ENCODE assay signal across 28 cellular contexts in genomic region chr20:19659468-19659867, GRCh38.
DNase-seq lines count a peak whose midpoint lies in the region; ATAC-seq, FAIRE-seq and TF ChIP-seq lines count a peak whose summit lies in the region.
"Had no signal": no experiment of that assay in that cellular context is flagged by ENCODE, and none has a peak within 500 bp of the region (broad histone marks: within the 10 kb centered on the region; RNA-seq: fewer than 3 reads in every experiment).

No MANE protein-coding gene starts in this region.

- no peaks in the 10 kb centered on the region for H3K36me3 ChIP-seq in OCI-LY3 (replicated peaks; ENCODE audit: low read depth, low read length)
- no peaks in the 10 kb centered on the region for H3K36me3 ChIP-seq in right atrium auricular region
- H3K36me3 ChIP-seq: adrenal gland, lower lobe of right lung, SJSA1, upper lobe of left lung had no signal

- H3K27ac Mint-ChIP-seq in memory B cell = peak overlapping the region; percentile 54

- H2AFZ ChIP-seq in OCI-LY3 (ENCODE audit: low read depth, low read length) = no peak overlapping the region

- no peak for TF ChIP-seq CTCF in OCI-LY3 (IDR thresholded peaks at IDR 0.05; ENCODE audit: low read depth, low read length)
- TF ChIP-seq CTCF in right atrium auricular region (IDR thresholded peaks at IDR 0.05) = no peak

- H3K9me3 ChIP-seq in OCI-LY3 (ENCODE audit: insufficient read depth, low read length) = no peaks in the 10 kb centered on the region
- no peaks in the 10 kb centered on the region for H3K9me3 ChIP-seq in right atrium auricular region
- H3K9me3 ChIP-seq: adrenal gland, lower lobe of right lung, SJSA1, upper lobe of left lung had no signal

- H3K4me3 Mint-ChIP-seq in memory B cell = no peak overlapping the region

- DNase-seq in memory B cell (ENCODE audit: low spot score in 2 of 2) = no peak
- DNase-seq in GM12891 (ENCODE audit: insufficient read length, low spot score) = no peak
- DNase-seq in right atrium auricular region (ENCODE audit: low spot score) = no peak
- DNase-seq: activated CD8-positive, alpha-beta memory T cell treated with anti-CD3 and anti-CD28 coated beads, Interleukin-2, amount 50 U/mL, for 4 hours; activated gamma-delta T cell; DMS153; dorsolateral prefrontal cortex; foreskin fibroblast; GF-D8; hippocampal formation; IMR-90; lower lobe of right lung; NCI-H1436 treated with DMSO at 0.1 percent for 48 hours; NCI-H2171; retina; T-helper 2 cell; upper lobe of left lung had no signal

- H3K4me1 Mint-ChIP-seq in memory B cell = peaks cover 20% of the 10 kb centered on the region

- peaks cover 46% of the 10 kb centered on the region for H3K4me1 ChIP-seq in OCI-LY3 (ENCODE audit: low read length)
- peaks cover 0 to 5% of the 10 kb centered on the region in 2 donors for H3K4me1 ChIP-seq in right atrium auricular region
- H3K4me1 ChIP-seq: adrenal gland, lower lobe of right lung, SJSA1 had no signal

- TF ChIP-seq POLR2A in GM12891 (IDR thresholded peaks at IDR 0.05; ENCODE audit: low read depth, low read length) = no peak

- no peaks in the 10 kb centered on the region for H3K36me3 Mint-ChIP-seq in memory B cell

- peaks cover 19% of the 10 kb centered on the region for H3K27me3 Mint-ChIP-seq in memory B cell

- ATAC-seq in GM18868 (IDR thresholded peaks at IDR 0.05; ENCODE audit: unreplicated experiment) (peak; percentile 57), HG02610 (IDR thresholded peaks at IDR 0.05; ENCODE audit: unreplicated experiment) (peak; percentile 53), memory B cell (ENCODE audit: low read depth) (peak; percentile 28), GM18520 (IDR thresholded peaks at IDR 0.05; ENCODE audit: unreplicated experiment) (no peak), HG03039 (IDR thresholded peaks at IDR 0.05; ENCODE audit: unreplicated experiment) (no peak)
- ATAC-seq: lower lobe of right lung had no signal

- H3K9me3 Mint-ChIP-seq in memory B cell = no peaks in the 10 kb centered on the region

- peak overlapping the region; percentile 81 for H3K27ac ChIP-seq in OCI-LY3 (ENCODE audit: low read length)
- H3K27ac ChIP-seq in right atrium auricular region = no peak overlapping the region
- H3K27ac ChIP-seq: adrenal gland, dorsolateral prefrontal cortex, epithelial cell of prostate, HL-60, lower lobe of right lung, SJSA1, upper lobe of left lung, VCaP had no signal

- H3K79me2 ChIP-seq in OCI-LY3 (ENCODE audit: low read length) = no peaks in the 10 kb centered on the region

- H3K27me3 ChIP-seq in OCI-LY3 (ENCODE audit: low read depth, low read length) (peaks cover 17% of the 10 kb centered on the region), right atrium auricular region (no peaks in the 10 kb centered on the region)
- H3K27me3 ChIP-seq: upper lobe of left lung had no signal

- no peak for FAIRE-seq in GM12891 (lab: Jason Lieb, UNC)
- FAIRE-seq: islet of Langerhans had no signal

- H4K20me1 ChIP-seq in OCI-LY3 (ENCODE audit: insufficient read depth, low read length) = no peaks in the 10 kb centered on the region

- H3K4me2 ChIP-seq in OCI-LY3 (ENCODE audit: low read length) = peak overlapping the region; percentile 67

- H3K4me3 ChIP-seq in OCI-LY3 (ENCODE audit: low read length) (no peak overlapping the region), right atrium auricular region (no peak overlapping the region)
- H3K4me3 ChIP-seq: adrenal gland, dorsolateral prefrontal cortex, lower lobe of right lung, SJSA1, upper lobe of left lung had no signal

- 0 out of 2 replicates have a peak overlapping the region, but pooled peaks have one; percentile 14 for H3K9ac ChIP-seq in OCI-LY3 (ENCODE audit: low read length)

TF ChIP-seq in GM12891, 5 proteins besides CTCF, POLR2A, EP300 and RAD21:
- TF ChIP-seq POU2F2 (IDR thresholded peaks at IDR 0.05; ENCODE audit: low read depth, low read length) = no peak
- TF ChIP-seq SPI1 (IDR thresholded peaks at IDR 0.05; ENCODE audit: low read depth, low read length) = no peak
- TF ChIP-seq TAF1 (IDR thresholded peaks at IDR 0.05; ENCODE audit: low read depth, low read length) = no peak
- no peak for TF ChIP-seq PAX5 (IDR thresholded peaks at IDR 0.05; ENCODE audit: insufficient read depth, low read length, severe bottlenecking)
- TF ChIP-seq POLR2AphosphoS5 (IDR thresholded peaks at IDR 0.05; ENCODE audit: low read depth, low read length) = no peak

Comparison
In these comparisons a context has a peak if more than half of its experiments do, and no peak if none do; other contexts are left out.
1. ATAC-seq: peak in GM18868 (single experiment), HG02610 (single experiment) and memory B cell (single experiment); none in GM18520 (single experiment) and HG03039 (single experiment).